In genomic region chr19:1214299-1214861, GRCh38 we compare ENCODE assay signal across 6 cellular contexts. TPM values are rescaled to one million over a fixed set of nuclear protein-coding genes. Genes with fewer than 3 reads are reported as not detected.
DNase-seq lines count a peak whose midpoint lies in the region; ATAC-seq, FAIRE-seq and TF ChIP-seq lines count a peak whose summit lies in the region.

No MANE protein-coding gene starts in this region.

- no peaks in the 10 kb centered on the region for H3K9me3 ChIP-seq in SK-N-MC (ENCODE audit: low read depth, low read length)
- no peaks in the 10 kb centered on the region for H3K9me3 ChIP-seq in endothelial cell of umbilical vein (replicated peaks; ENCODE audit: control insufficient read depth, insufficient read depth, low read length)
- no peaks in the 10 kb centered on the region for H3K9me3 ChIP-seq in skeletal muscle tissue (ENCODE audit: control insufficient read depth in 3 of 3, low read length in 3 of 3)

- dilution Hi-C loops in endothelial cell of umbilical vein (cut with MboI; ENCODE audit: extremely low pct_ligation_motif_present, low sequenced_read_pairs) = no loop called here

- H3K36me3 ChIP-seq in SK-N-MC (ENCODE audit: insufficient read depth, low read length) (peaks cover 9% of the 10 kb centered on the region; the same call in 1 of the 2 replicates), endothelial cell of umbilical vein (ENCODE audit: control insufficient read depth in 2 of 2, extremely low read depth in 1 of 2, insufficient read depth in 2 of 2, low read length in 2 of 2) (peaks cover 0 to 4% of the 10 kb centered on the region in 2 experiments), skeletal muscle tissue (ENCODE audit: control insufficient read depth in 3 of 3, insufficient read depth in 3 of 3, low read length in 3 of 3) (peaks cover 3 to 4% (median 4%) of the 10 kb centered on the region in 3 donors)

- CTCF ChIA-PET in endothelial cell of umbilical vein (lab: Charles Lee) = interaction anchor here (0.6 to 2.6 kb wide), 11 partner anchors 9 to 157 kb away, joined by 3 to 14 read pairs (median 5); partner anchors contain the start of genes ATP5F1D and GPX4

- H4K20me1 ChIP-seq in endothelial cell of umbilical vein (replicated peaks; ENCODE audit: control insufficient read depth, extremely low read depth, insufficient read depth, low read length) = no peaks in the 10 kb centered on the region

- no peak overlapping the region for H3K4me3 ChIP-seq in SK-N-MC
- no peak overlapping the region for H3K4me3 ChIP-seq in endothelial cell of umbilical vein (replicated peaks in 1 of 3; ENCODE audit: insufficient read depth in 1 of 3, low read depth in 1 of 3, low read length in 3 of 3)
- H3K4me3 ChIP-seq in skeletal muscle tissue (ENCODE audit: low read length in 3 of 3) = peak overlapping the region; percentile 30 to 77 (median 72)

- no peak overlapping the region for H2AFZ ChIP-seq in endothelial cell of umbilical vein (ENCODE audit: low read depth, low read length)

- H3K79me2 ChIP-seq in endothelial cell of umbilical vein (ENCODE audit: control insufficient read depth, insufficient read depth, low read length) = peaks cover 80% of the 10 kb centered on the region

- intact Hi-C loops in endothelial cell of umbilical vein (cut with micrococcal nuclease) = no loop called here

- no peak for FAIRE-seq in endothelial cell of umbilical vein (lab: Jason Lieb, UNC)

- TF ChIP-seq CTCF in endothelial cell of umbilical vein (IDR thresholded peaks at IDR 0.05; ENCODE audit: extremely low read depth in 1 of 2, insufficient read depth in 1 of 2, low read depth in 1 of 2, low read length in 2 of 2) = no peak

- H3K4me2 ChIP-seq in endothelial cell of umbilical vein (ENCODE audit: insufficient read depth, low read length) = peak overlapping the region; percentile 44

- H3K27me3 ChIP-seq in endothelial cell of umbilical vein (ENCODE audit: control insufficient read depth in 2 of 2, insufficient read depth in 2 of 2, low read length in 2 of 2) = no peaks in the 10 kb centered on the region
- H3K27me3 ChIP-seq in skeletal muscle tissue (ENCODE audit: control insufficient read depth in 3 of 3, insufficient read depth in 3 of 3, low read length in 3 of 3) = no peaks in the 10 kb centered on the region

- POLR2A ChIA-PET in endothelial cell of umbilical vein (lab: Charles Lee) = interaction anchor here (0.6 to 1.3 kb wide), 3 partner anchors 55 to 111 kb away, joined by 3 to 10 read pairs (median 3); partner anchors contain the start of genes CIRBP and GPX4

- H3K4me1 ChIP-seq in endothelial cell of umbilical vein (ENCODE audit: control insufficient read depth, extremely low read depth, insufficient read depth, low read length) = peaks cover 28% of the 10 kb centered on the region
- peaks cover 78 to 90% (median 88%) of the 10 kb centered on the region in 3 donors for H3K4me1 ChIP-seq in skeletal muscle tissue (ENCODE audit: control insufficient read depth in 3 of 3, insufficient read depth in 3 of 3, low read length in 3 of 3)

- H3K9ac ChIP-seq in SK-N-MC (ENCODE audit: insufficient read length) = no peak overlapping the region
- peak overlapping the region; percentile 14 for H3K9ac ChIP-seq in endothelial cell of umbilical vein (replicated peaks; ENCODE audit: extremely low read depth, insufficient read depth, low read length)
- peak overlapping the region; percentile 84 to 91 (median 85) for H3K9ac ChIP-seq in skeletal muscle tissue (ENCODE audit: low read depth in 1 of 3, low read length in 3 of 3)

- no peak for TF ChIP-seq POLR2A in endothelial cell of umbilical vein (IDR thresholded peaks at IDR 0.05; ENCODE audit: low read depth, low read length)

- DNase-seq in SK-N-MC (ENCODE audit: low read depth, low spot score) (no peak), endothelial cell of umbilical vein (ENCODE audit: low read depth, low spot score) (no peak), epidermal melanocyte (ENCODE audit: insufficient read length, low spot score) (no peak), activated gamma-delta T cell (lab: John Stamatoyannopoulos, UW) (no peak)

- H3K27ac ChIP-seq in SK-N-MC (peak overlapping the region; percentile 56; the same call in 1 of the 2 replicates), endothelial cell of umbilical vein (ENCODE audit: insufficient read depth, low read depth, low read length) (peak overlapping the region; percentile 48), skeletal muscle tissue (ENCODE audit: low read depth, low read length) (peak overlapping the region; percentile 97)

- ATAC-seq in GM21515 (IDR thresholded peaks at IDR 0.05; ENCODE audit: unreplicated experiment) = no peak

- TSS peak; percentile 34 for BruUV-seq in endothelial cell of umbilical vein (replicated peaks; lab: Mats Ljungman, UMichigan)

- H3K9me1 ChIP-seq in endothelial cell of umbilical vein (replicated peaks; ENCODE audit: control insufficient read depth, extremely low read depth, insufficient read depth, low read length) = no peaks in the 10 kb centered on the region

TF ChIP-seq in endothelial cell of umbilical vein, 7 proteins besides CTCF, POLR2A, EP300 and RAD21:
- TF ChIP-seq POLR2AphosphoS5 (IDR thresholded peaks at IDR 0.05; ENCODE audit: insufficient read depth, low read depth, low read length) (no peak), MAX (IDR thresholded peaks at IDR 0.05; ENCODE audit: insufficient read depth, insufficient read length) (peak; percentile 14)

RNA-seq across cellular contexts. Expression of gene STK11, which starts 8.8 kb away (rescaled TPM):
- 67.1 and 75.4 TPM in 2 replicates for total RNA-seq in endothelial cell of umbilical vein
- 39.4 and 48.3 TPM in 2 replicates for polyA plus RNA-seq in endothelial cell of umbilical vein
- 31.1 and 41.7 TPM in 2 replicates for polyA plus RNA-seq in endothelial cell of umbilical vein (2011; cell fraction: cytosol; rRNA removed)
- 90.6 and 99.9 TPM in 2 replicates for polyA plus RNA-seq in endothelial cell of umbilical vein (2011; cell fraction: nucleus; rRNA removed)
- polyA plus RNA-seq in endothelial cell of umbilical vein (2012) = 44.5 and 46.2 TPM in 2 replicates
- polyA minus RNA-seq in endothelial cell of umbilical vein = 32.9 and 34.4 TPM in 2 replicates
- 1.1 TPM for polyA minus RNA-seq in endothelial cell of umbilical vein (2011; cell fraction: cytosol; rRNA and poly(A)+ RNA removed)
- polyA minus RNA-seq in endothelial cell of umbilical vein (2011; cell fraction: nucleus; rRNA and poly(A)+ RNA removed) = 19.3 and 27.1 TPM in 2 replicates
- total RNA-seq in skeletal muscle tissue = 51.7 TPM

RNA-seq across cellular contexts. Expression of gene CBARP, which starts 23.4 kb away (rescaled TPM):
- total RNA-seq in endothelial cell of umbilical vein = 9.2 and 9.6 TPM in 2 replicates
- 3.5 and 4.4 TPM in 2 replicates for polyA plus RNA-seq in endothelial cell of umbilical vein
- polyA plus RNA-seq in endothelial cell of umbilical vein (2011; cell fraction: cytosol; rRNA removed) = 1.0 and 2.5 TPM in 2 replicates
- polyA plus RNA-seq in endothelial cell of umbilical vein (2011; cell fraction: nucleus; rRNA removed) = 6.4 and 6.5 TPM in 2 replicates
- 2.6 and 7.5 TPM in 2 replicates for polyA plus RNA-seq in endothelial cell of umbilical vein (2012)
- 0.70 and 1.6 TPM in 2 replicates for polyA minus RNA-seq in endothelial cell of umbilical vein
- 0.51 TPM for polyA minus RNA-seq in endothelial cell of umbilical vein (2011; cell fraction: cytosol; rRNA and poly(A)+ RNA removed)
- polyA minus RNA-seq in endothelial cell of umbilical vein (2011; cell fraction: nucleus; rRNA and poly(A)+ RNA removed) = 1.4 and 3.3 TPM in 2 replicates
- not detected for total RNA-seq in skeletal muscle tissue

RNA-seq across cellular contexts. Expression of gene ATP5F1D, which starts 27.2 kb away (rescaled TPM):
- 190 and 192 TPM in 2 replicates for total RNA-seq in endothelial cell of umbilical vein
- polyA plus RNA-seq in endothelial cell of umbilical vein = 167 and 236 TPM in 2 replicates
- polyA plus RNA-seq in endothelial cell of umbilical vein (2011; cell fraction: cytosol; rRNA removed) = 55.6 and 104 TPM in 2 replicates
- 31.6 and 37.8 TPM in 2 replicates for polyA plus RNA-seq in endothelial cell of umbilical vein (2011; cell fraction: nucleus; rRNA removed)
- 93.2 and 184 TPM in 2 replicates for polyA plus RNA-seq in endothelial cell of umbilical vein (2012)
- 27.5 and 56.7 TPM in 2 replicates for polyA minus RNA-seq in endothelial cell of umbilical vein
- 231 TPM for polyA minus RNA-seq in endothelial cell of umbilical vein (2011; cell fraction: cytosol; rRNA and poly(A)+ RNA removed)
- 9.3 and 13.8 TPM in 2 replicates for polyA minus RNA-seq in endothelial cell of umbilical vein (2011; cell fraction: nucleus; rRNA and poly(A)+ RNA removed)
- total RNA-seq in skeletal muscle tissue = 24.5 TPM

RNA-seq across cellular contexts. Expression of gene MIDN, which starts 34.0 kb away (rescaled TPM):
- 85.9 and 107 TPM in 2 replicates for total RNA-seq in endothelial cell of umbilical vein
- polyA plus RNA-seq in endothelial cell of umbilical vein = 20.0 and 23.6 TPM in 2 replicates
- 8.3 and 13.6 TPM in 2 replicates for polyA plus RNA-seq in endothelial cell of umbilical vein (2011; cell fraction: cytosol; rRNA removed)
- 26.3 and 27.8 TPM in 2 replicates for polyA plus RNA-seq in endothelial cell of umbilical vein (2011; cell fraction: nucleus; rRNA removed)
- 16.1 and 27.1 TPM in 2 replicates for polyA plus RNA-seq in endothelial cell of umbilical vein (2012)
- 13.6 and 16.8 TPM in 2 replicates for polyA minus RNA-seq in endothelial cell of umbilical vein
- polyA minus RNA-seq in endothelial cell of umbilical vein (2011; cell fraction: cytosol; rRNA and poly(A)+ RNA removed) = 34.1 TPM
- 10.2 and 42.0 TPM in 2 replicates for polyA minus RNA-seq in endothelial cell of umbilical vein (2011; cell fraction: nucleus; rRNA and poly(A)+ RNA removed)
- 5.2 TPM for total RNA-seq in skeletal muscle tissue

RNA-seq across cellular contexts. Expression of gene SBNO2, which starts 40.3 kb away (rescaled TPM):
- total RNA-seq in endothelial cell of umbilical vein (63.8 and 65.7 TPM in 2 replicates), skeletal muscle tissue (10.4 TPM)
- 31.4 and 35.8 TPM in 2 replicates for polyA plus RNA-seq in endothelial cell of umbilical vein
- polyA plus RNA-seq in endothelial cell of umbilical vein (2011; cell fraction: cytosol; rRNA removed) = 14.1 and 21.3 TPM in 2 replicates
- polyA plus RNA-seq in endothelial cell of umbilical vein (2011; cell fraction: nucleus; rRNA removed) = 94.3 and 110 TPM in 2 replicates
- polyA plus RNA-seq in endothelial cell of umbilical vein (2012) = 25.2 and 53.3 TPM in 2 replicates
- 27.1 and 39.2 TPM in 2 replicates for polyA minus RNA-seq in endothelial cell of umbilical vein
- 48.0 TPM for polyA minus RNA-seq in endothelial cell of umbilical vein (2011; cell fraction: cytosol; rRNA and poly(A)+ RNA removed)
- 36.4 and 68.6 TPM in 2 replicates for polyA minus RNA-seq in endothelial cell of umbilical vein (2011; cell fraction: nucleus; rRNA and poly(A)+ RNA removed)

Comparison
In these comparisons a context has a peak if more than half of its experiments do, and no peak if none do; other contexts are left out.
1. H3K4me3 ChIP-seq: peak in skeletal muscle tissue (3 of 3); none in SK-N-MC (single experiment) and endothelial cell of umbilical vein (0 of 3).
2. RNA of gene CBARP, which starts 23.4 kb away (total RNA-seq): 9.2 to 9.6 TPM in endothelial cell of umbilical vein; not detected in skeletal muscle tissue (single experiment); every median in the first group is over 10 times any median in the second.
3. Peak in every context shown above with its lines, with median percentiles within 50 percentile points of each other: H3K27ac ChIP-seq.